In the genomic region with DNA sequence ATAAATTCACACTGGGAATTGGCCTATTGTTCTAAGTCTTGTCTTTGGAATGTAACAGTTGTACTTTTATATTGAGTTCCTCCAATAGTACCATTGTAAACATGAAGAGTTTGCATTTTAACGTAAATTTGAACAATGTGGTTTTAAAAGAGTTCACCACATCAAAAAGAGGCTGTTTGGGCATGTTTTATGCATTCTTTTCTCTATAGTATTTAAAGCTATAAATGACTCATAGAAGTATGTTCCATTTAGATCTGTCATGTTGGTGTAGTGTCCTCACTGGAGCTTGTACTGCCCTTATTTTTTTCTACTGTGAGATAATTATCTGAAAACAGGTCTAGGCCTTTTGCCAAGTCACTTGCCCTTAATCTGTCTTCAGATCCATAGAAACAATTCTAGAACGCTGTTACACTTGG, we compare ENCODE assay signal across 12 cellular contexts.
DNase-seq lines count a peak whose midpoint lies in the region; ATAC-seq and TF ChIP-seq lines count a peak whose summit lies in the region.
"Had no signal": no experiment of that assay in that cellular context is flagged by ENCODE, and none has a peak within 500 bp of the region (broad histone marks: within the 10 kb centered on the region; RNA-seq: fewer than 3 reads in every experiment).

No MANE protein-coding gene starts in this region.

- H3K4me1 Mint-ChIP-seq in activated T-cell treated with anti-CD3 and anti-CD28 coated beads, Interleukin-2, amount 50 U/mL, for 24 hours (ENCODE audit: low read depth), result peaks cover 18% of the 10 kb centered on the region

- peaks cover 30% of the 10 kb centered on the region for H3K36me3 Mint-ChIP-seq in activated T-cell treated with anti-CD3 and anti-CD28 coated beads, Interleukin-2, amount 50 U/mL, for 24 hours (ENCODE audit: low read depth)

- H3K4me3 Mint-ChIP-seq in activated T-cell treated with anti-CD3 and anti-CD28 coated beads, Interleukin-2, amount 50 U/mL, for 24 hours, result no peak overlapping the region
- H3K4me3 Mint-ChIP-seq: activated naive CD8-positive, alpha-beta T cell treated with anti-CD3 and anti-CD28 coated beads, Interleukin-2, amount 50 U/mL, for 24 hours; CD4-positive, CD25-positive, alpha-beta regulatory T cell had no signal

- peak; percentile 95 for ATAC-seq in SK-N-SH treated with all-trans-retinoic acid at 6 μM for 48 hours
- ATAC-seq: activated naive CD8-positive, alpha-beta T cell treated with anti-CD3 and anti-CD28 coated beads, Interleukin-2, amount 50 U/mL, for 24 hours; right cardiac atrium had no signal

- H3K27me3 Mint-ChIP-seq in activated T-cell treated with anti-CD3 and anti-CD28 coated beads, Interleukin-2, amount 50 U/mL, for 24 hours, result no peaks in the 10 kb centered on the region
- H3K27me3 Mint-ChIP-seq: activated naive CD8-positive, alpha-beta T cell treated with anti-CD3 and anti-CD28 coated beads, Interleukin-2, amount 50 U/mL, for 24 hours; CD4-positive, CD25-positive, alpha-beta regulatory T cell had no signal

- DNase-seq in AG08396 (ENCODE audit: low spot score), result peak; percentile 18
- DNase-seq in HPDE6-E6E7 (ENCODE audit: extremely low spot score), result peak; percentile 67
- peak; percentile 78 for DNase-seq in fibroblast of villous mesenchyme (ENCODE audit: low read depth)
- DNase-seq in NCI-H345 treated with DMSO at 0.1 percent for 48 hours (lab: John Stamatoyannopoulos, UW; ENCODE audit: unreplicated experiment), result no peak
- no peak for DNase-seq in activated T-cell treated with anti-CD3 and anti-CD28 coated beads, Interleukin-2, amount 50 U/mL, for 24 hours
- no peak for DNase-seq in activated CD4-positive, alpha-beta T cell treated with anti-CD3 and anti-CD28 coated beads, Interleukin-2, amount 50 U/mL, for 1 hour
- DNase-seq in T1000 (lab: John Stamatoyannopoulos, UW), result no peak
- DNase-seq: activated CD4-positive, alpha-beta T cell treated with anti-CD3 and anti-CD28 coated beads, Interleukin-2, amount 50 U/mL, for 4 hours; activated naive CD8-positive, alpha-beta T cell treated with anti-CD3 and anti-CD28 coated beads, Interleukin-2, amount 50 U/mL, for 24 hours; right cardiac atrium had no signal

- H3K9me3 Mint-ChIP-seq in activated T-cell treated with anti-CD3 and anti-CD28 coated beads, Interleukin-2, amount 50 U/mL, for 24 hours, result no peaks in the 10 kb centered on the region
- H3K9me3 Mint-ChIP-seq: activated naive CD8-positive, alpha-beta T cell treated with anti-CD3 and anti-CD28 coated beads, Interleukin-2, amount 50 U/mL, for 24 hours; CD4-positive, CD25-positive, alpha-beta regulatory T cell had no signal

- H3K27ac Mint-ChIP-seq in activated T-cell treated with anti-CD3 and anti-CD28 coated beads, Interleukin-2, amount 50 U/mL, for 24 hours, result no peak overlapping the region
- H3K27ac Mint-ChIP-seq: activated naive CD8-positive, alpha-beta T cell treated with anti-CD3 and anti-CD28 coated beads, Interleukin-2, amount 50 U/mL, for 24 hours; CD4-positive, CD25-positive, alpha-beta regulatory T cell had no signal

- H3K4me3 ChIP-seq in fibroblast of villous mesenchyme (ENCODE audit: low read depth, low read length), result no peak overlapping the region

- no peak for TF ChIP-seq CTCF in fibroblast of villous mesenchyme (IDR thresholded peaks at IDR 0.05; ENCODE audit: insufficient read depth, low read depth, low read length)

TF ChIP-seq in SK-N-SH treated with all-trans-retinoic acid at 6 μM for 48 hours, 23 proteins besides CTCF, POLR2A, EP300 and RAD21:
- no peak for TF ChIP-seq CSDC2 (CRISPR knock-in tag; IDR thresholded peaks at IDR 0.05)
- TF ChIP-seq TCF4 (CRISPR knock-in tag; IDR thresholded peaks at IDR 0.05; ENCODE audit: borderline replicate concordance), result no peak
- no peak for TF ChIP-seq ZC3H10 (CRISPR knock-in tag; IDR thresholded peaks at IDR 0.05)
- TF ChIP-seq, protein P1, sequence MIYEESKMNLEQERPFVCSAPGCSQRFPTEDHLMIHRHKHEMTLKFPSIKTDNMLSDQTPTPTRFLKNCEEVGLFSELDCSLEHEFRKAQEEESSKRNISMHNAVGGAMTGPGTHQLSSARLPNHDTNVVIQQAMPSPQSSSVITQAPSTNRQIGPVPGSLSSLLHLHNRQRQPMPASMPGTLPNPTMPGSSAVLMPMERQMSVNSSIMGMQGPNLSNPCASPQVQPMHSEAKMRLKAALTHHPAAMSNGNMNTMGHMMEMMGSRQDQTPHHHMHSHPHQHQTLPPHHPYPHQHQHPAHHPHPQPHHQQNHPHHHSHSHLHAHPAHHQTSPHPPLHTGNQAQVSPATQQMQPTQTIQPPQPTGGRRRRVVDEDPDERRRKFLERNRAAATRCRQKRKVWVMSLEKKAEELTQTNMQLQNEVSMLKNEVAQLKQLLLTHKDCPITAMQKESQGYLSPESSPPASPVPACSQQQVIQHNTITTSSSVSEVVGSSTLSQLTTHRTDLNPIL (CRISPR knock-in tag; IDR thresholded peaks at IDR 0.05; ENCODE audit: low read depth), result no peak
- TF ChIP-seq TOX (CRISPR knock-in tag; IDR thresholded peaks at IDR 0.05; ENCODE audit: borderline replicate concordance), result no peak
- peak; percentile 63 for TF ChIP-seq ISL1 (CRISPR knock-in tag; IDR thresholded peaks at IDR 0.05)
- no peak for TF ChIP-seq OSR1 (CRISPR knock-in tag; IDR thresholded peaks at IDR 0.05)
TF ChIP-seq in SK-N-SH treated with all-trans-retinoic acid at 6 μM for 48 hours: peak in this region for 1.

Comparison
In these comparisons a context has a peak if more than half of its experiments do, and no peak if none do; other contexts are left out.
1. DNase-seq: peak in AG08396 (single experiment), HPDE6-E6E7 (single experiment) and fibroblast of villous mesenchyme (single experiment); none in NCI-H345 treated with DMSO at 0.1 percent for 48 hours (single experiment), activated T-cell treated with anti-CD3 and anti-CD28 coated beads, Interleukin-2, amount 50 U/mL, for 24 hours (single experiment), activated CD4-positive, alpha-beta T cell treated with anti-CD3 and anti-CD28 coated beads, Interleukin-2, amount 50 U/mL, for 1 hour (single experiment) and T1000 (single experiment).